In the genomic region with DNA sequence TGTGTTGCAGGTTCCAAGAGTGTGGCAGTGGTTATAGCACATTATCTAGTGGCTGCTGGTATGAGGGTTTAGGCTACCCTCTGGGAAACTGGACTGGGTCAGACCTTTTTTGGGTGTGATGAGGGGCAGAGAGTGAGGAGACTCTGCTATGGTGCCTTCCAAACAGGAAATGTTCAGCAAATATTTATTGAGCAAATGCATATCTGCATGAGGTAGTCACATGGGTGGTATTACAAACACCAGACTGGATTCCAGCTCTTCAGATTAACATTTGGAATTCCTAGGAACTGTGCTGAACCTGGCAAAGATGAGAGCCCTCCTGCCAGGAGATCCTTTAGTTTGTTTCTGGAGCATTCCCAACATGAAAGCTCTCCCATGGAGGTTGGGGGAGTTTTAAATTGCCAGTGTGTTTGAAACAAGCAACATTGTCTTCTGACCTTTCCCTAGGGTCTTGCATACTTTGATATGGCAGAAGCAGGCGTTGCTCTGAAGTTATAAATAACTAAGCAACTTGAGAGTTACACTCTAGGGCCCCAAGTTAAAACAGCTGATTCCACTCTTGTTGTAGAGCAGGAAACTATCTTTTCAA, we compare ENCODE assay signal across 12 cellular contexts.
DNase-seq lines count a peak whose midpoint lies in the region; ATAC-seq and TF ChIP-seq lines count a peak whose summit lies in the region.
"Had no signal": no experiment of that assay in that cellular context is flagged by ENCODE, and none has a peak within 500 bp of the region (broad histone marks: within the 10 kb centered on the region; RNA-seq: fewer than 3 reads in every experiment).

No MANE protein-coding gene starts in this region.

- peak overlapping the region; percentile 76 to 89 (median 84) for H3K27ac Mint-ChIP-seq in nephron
- H3K27ac Mint-ChIP-seq: CD4-positive, CD25-positive, alpha-beta regulatory T cell; stimulated activated naive B cell treated with anti-CD40 and anti-IgM and Interleukin-4, amounts not matched to agents 10 μg/mL and 1 μg/mL and 100 μg/mL, for 72 hours had no signal

- no peaks in the 10 kb centered on the region for H3K27me3 Mint-ChIP-seq in nephron (ENCODE audit: low read depth)
- H3K27me3 Mint-ChIP-seq: stimulated activated naive B cell treated with anti-CD40 and anti-IgM and Interleukin-4, amounts not matched to agents 10 μg/mL and 1 μg/mL and 100 μg/mL, for 72 hours had no signal

- H3K27me3 ChIP-seq in AG04450 (ENCODE audit: control insufficient read depth, insufficient read depth, low read length) (no peaks in the 10 kb centered on the region), fibroblast of lung (ENCODE audit: control insufficient read depth, insufficient read depth, low read length) (no peaks in the 10 kb centered on the region)

- peaks cover 90% of the 10 kb centered on the region for H3K4me1 Mint-ChIP-seq in nephron
- H3K4me1 Mint-ChIP-seq: CD4-positive, CD25-positive, alpha-beta regulatory T cell had no signal

- no peak for TF ChIP-seq CTCF in AG04450 (IDR thresholded peaks at IDR 0.05; ENCODE audit: low read depth, low read length)
- no peak for TF ChIP-seq CTCF in fibroblast of lung (conservative IDR thresholded peaks at IDR 0.05 in 1 of 2, IDR thresholded peaks at IDR 0.05 in 1 of 2; ENCODE audit: low read depth in 1 of 2, low read length in 2 of 2)
- no peak for TF ChIP-seq CTCF in nephron (IDR thresholded peaks at IDR 0.05; ENCODE audit: unreplicated experiment in 3 of 3)

- CTCF ChIA-PET in AG04450 (lab: Charles Lee): interaction anchor here (1.5 kb wide), 1 partner anchor 236 kb away, joined by 5 read pairs; no protein-coding TSS in a partner anchor

- H3K4me3 Mint-ChIP-seq in nephron: peak overlapping the region in 2 of 3 experiments; percentile 15 to 35
- H3K4me3 Mint-ChIP-seq: CD4-positive, CD25-positive, alpha-beta regulatory T cell; stimulated activated naive B cell treated with anti-CD40 and anti-IgM and Interleukin-4, amounts not matched to agents 10 μg/mL and 1 μg/mL and 100 μg/mL, for 72 hours had no signal

- H3K4me3 ChIP-seq in AG04450 (ENCODE audit: low read depth, low read length) (no peak overlapping the region), fibroblast of lung (replicated peaks in 1 of 4; ENCODE audit: control extremely low read depth in 1 of 4, insufficient read depth in 1 of 4, low read depth in 3 of 4, low read length in 4 of 4) (no peak overlapping the region)

- H3K9me3 ChIP-seq in AG04450 (ENCODE audit: control insufficient read depth, insufficient read depth, low read length): no peaks in the 10 kb centered on the region
- H3K9me3 ChIP-seq in fibroblast of lung (ENCODE audit: control insufficient read depth, insufficient read depth, low read depth, low read length): no peaks in the 10 kb centered on the region

- no peaks in the 10 kb centered on the region for H3K36me3 Mint-ChIP-seq in nephron (ENCODE audit: low read depth)
- H3K36me3 Mint-ChIP-seq: CD4-positive, CD25-positive, alpha-beta regulatory T cell; stimulated activated naive B cell treated with anti-CD40 and anti-IgM and Interleukin-4, amounts not matched to agents 10 μg/mL and 1 μg/mL and 100 μg/mL, for 72 hours had no signal

- ATAC-seq in HG02973 (IDR thresholded peaks at IDR 0.05; ENCODE audit: unreplicated experiment): no peak
- ATAC-seq in HG02763 (IDR thresholded peaks at IDR 0.05; ENCODE audit: unreplicated experiment): no peak
- ATAC-seq: stimulated activated naive B cell treated with anti-CD40 and anti-IgM and Interleukin-4, amounts not matched to agents 10 μg/mL and 1 μg/mL and 100 μg/mL, for 72 hours had no signal

- H3K27ac ChIP-seq in AG04450 (ENCODE audit: low read depth, low read length) (peak overlapping the region; percentile 83), fibroblast of lung (ENCODE audit: insufficient read depth, low read length) (peak overlapping the region; percentile 62)
- H3K27ac ChIP-seq: epithelial cell of prostate, KMS-11 had no signal

- H3K9ac ChIP-seq in fibroblast of lung (ENCODE audit: insufficient read depth, low read length): no peak overlapping the region
- H3K9ac ChIP-seq: KMS-11 had no signal

- DNase-seq in AG04450 (ENCODE audit: low read depth, low spot score): peak; percentile 49
- DNase-seq in NCI-H226: peak; percentile 88
- peak; percentile 53 to 72 for DNase-seq in fibroblast of lung (ENCODE audit: low read depth in 2 of 2)
- no peak for DNase-seq in NOMO-1 (lab: John Stamatoyannopoulos, UW; ENCODE audit: unreplicated experiment in 2 of 2)
- no peak for DNase-seq in central memory CD4-positive, alpha-beta T cell
- DNase-seq: CD4-positive, CD25-positive, alpha-beta regulatory T cell; stimulated activated naive B cell treated with anti-CD40 and anti-IgM and Interleukin-4, amounts not matched to agents 10 μg/mL and 1 μg/mL and 100 μg/mL, for 72 hours had no signal

- H3K9me3 Mint-ChIP-seq in nephron: no peaks in the 10 kb centered on the region
- H3K9me3 Mint-ChIP-seq: stimulated activated naive B cell treated with anti-CD40 and anti-IgM and Interleukin-4, amounts not matched to agents 10 μg/mL and 1 μg/mL and 100 μg/mL, for 72 hours had no signal

- H3K4me1 ChIP-seq in fibroblast of lung (ENCODE audit: control insufficient read depth, extremely low read depth, insufficient read depth, low read length): peaks cover 15% of the 10 kb centered on the region

- POLR2A ChIA-PET in AG04450 (lab: Yijun Ruan, JAX): interaction anchor here (0.7 to 1.2 kb wide), 6 partner anchors 10 to 252 kb away, joined by 3 to 8 read pairs (median 3); no protein-coding TSS in a partner anchor

- no peaks in the 10 kb centered on the region for H4K20me1 ChIP-seq in fibroblast of lung (ENCODE audit: control insufficient read depth, extremely low read depth, insufficient read depth, low read length)

- H3K4me2 ChIP-seq in fibroblast of lung (ENCODE audit: extremely low read depth, insufficient read depth, low read length): peak overlapping the region; percentile 78
- H3K4me2 ChIP-seq: KMS-11 had no signal

- H3K79me2 ChIP-seq in fibroblast of lung (ENCODE audit: control insufficient read depth, insufficient read depth, low read length): no peaks in the 10 kb centered on the region

- no peak overlapping the region for H2AFZ ChIP-seq in fibroblast of lung (ENCODE audit: low read length)

- H3K36me3 ChIP-seq in fibroblast of lung (ENCODE audit: control insufficient read depth, insufficient read depth, low read length): no peaks in the 10 kb centered on the region

Comparison
In these comparisons a context has a peak if more than half of its experiments do, and no peak if none do; other contexts are left out.
1. DNase-seq: peak in AG04450 (single experiment), NCI-H226 (single experiment) and fibroblast of lung (2 of 2); none in NOMO-1 (0 of 2) and central memory CD4-positive, alpha-beta T cell (single experiment).